3 cellular contexts compared by ENCODE assay signal in the genomic region with DNA sequence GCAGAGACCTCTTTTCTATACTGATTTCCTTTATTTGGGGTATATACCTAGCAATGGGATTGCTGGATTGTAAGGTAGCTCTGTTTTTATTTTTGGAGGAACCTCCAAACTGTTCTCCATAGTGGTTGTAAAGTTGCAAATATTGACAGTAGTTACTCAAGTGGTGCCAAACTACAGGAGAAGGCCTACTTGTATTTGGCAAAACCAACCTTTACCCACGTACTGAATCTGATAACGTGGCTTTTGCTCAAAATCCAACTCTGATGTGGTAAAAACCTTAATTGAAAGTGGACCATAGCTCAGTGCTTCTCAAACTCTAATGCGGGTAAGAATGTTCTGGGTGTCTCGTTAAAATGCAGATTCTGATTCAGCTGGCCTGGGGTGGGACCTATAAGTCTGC.
TF ChIP-seq lines count a peak whose summit lies in the region.

No MANE protein-coding gene starts in this region.

TF ChIP-seq in liver, 16 proteins besides CTCF, POLR2A, EP300 and RAD21 (continued from another document):
- TF ChIP-seq, protein P1, sequence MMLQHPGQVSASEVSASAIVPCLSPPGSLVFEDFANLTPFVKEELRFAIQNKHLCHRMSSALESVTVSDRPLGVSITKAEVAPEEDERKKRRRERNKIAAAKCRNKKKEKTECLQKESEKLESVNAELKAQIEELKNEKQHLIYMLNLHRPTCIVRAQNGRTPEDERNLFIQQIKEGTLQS (IDR thresholded peaks at IDR 0.05) = no peak
- no peak for TF ChIP-seq NR2F2 (IDR thresholded peaks at IDR 0.05)
- TF ChIP-seq HNF4A (conservative IDR thresholded peaks at IDR 0.05) = peak; percentile 55 to 57
- TF ChIP-seq, protein P2, sequence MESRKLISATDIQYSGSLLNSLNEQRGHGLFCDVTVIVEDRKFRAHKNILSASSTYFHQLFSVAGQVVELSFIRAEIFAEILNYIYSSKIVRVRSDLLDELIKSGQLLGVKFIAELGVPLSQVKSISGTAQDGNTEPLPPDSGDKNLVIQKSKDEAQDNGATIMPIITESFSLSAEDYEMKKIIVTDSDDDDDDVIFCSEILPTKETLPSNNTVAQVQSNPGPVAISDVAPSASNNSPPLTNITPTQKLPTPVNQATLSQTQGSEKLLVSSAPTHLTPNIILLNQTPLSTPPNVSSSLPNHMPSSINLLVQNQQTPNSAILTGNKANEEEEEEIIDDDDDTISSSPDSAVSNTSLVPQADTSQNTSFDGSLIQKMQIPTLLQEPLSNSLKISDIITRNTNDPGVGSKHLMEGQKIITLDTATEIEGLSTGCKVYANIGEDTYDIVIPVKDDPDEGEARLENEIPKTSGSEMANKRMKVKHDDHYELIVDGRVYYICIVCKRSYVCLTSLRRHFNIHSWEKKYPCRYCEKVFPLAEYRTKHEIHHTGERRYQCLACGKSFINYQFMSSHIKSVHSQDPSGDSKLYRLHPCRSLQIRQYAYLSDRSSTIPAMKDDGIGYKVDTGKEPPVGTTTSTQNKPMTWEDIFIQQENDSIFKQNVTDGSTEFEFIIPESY (IDR thresholded peaks at IDR 0.05) = no peak
- TF ChIP-seq TAF1 (conservative IDR thresholded peaks at IDR 0.05) = no peak
- TF ChIP-seq, protein P3, sequence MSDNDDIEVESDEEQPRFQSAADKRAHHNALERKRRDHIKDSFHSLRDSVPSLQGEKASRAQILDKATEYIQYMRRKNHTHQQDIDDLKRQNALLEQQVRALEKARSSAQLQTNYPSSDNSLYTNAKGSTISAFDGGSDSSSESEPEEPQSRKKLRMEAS (IDR thresholded peaks at IDR 0.05) = no peak
- TF ChIP-seq SP1 (IDR thresholded peaks at IDR 0.05) = peak; percentile 31
- no peak for TF ChIP-seq FOXA2 (IDR thresholded peaks at IDR 0.05)
- TF ChIP-seq YY1 (IDR thresholded peaks at IDR 0.05) = no peak
- TF ChIP-seq, protein P4, sequence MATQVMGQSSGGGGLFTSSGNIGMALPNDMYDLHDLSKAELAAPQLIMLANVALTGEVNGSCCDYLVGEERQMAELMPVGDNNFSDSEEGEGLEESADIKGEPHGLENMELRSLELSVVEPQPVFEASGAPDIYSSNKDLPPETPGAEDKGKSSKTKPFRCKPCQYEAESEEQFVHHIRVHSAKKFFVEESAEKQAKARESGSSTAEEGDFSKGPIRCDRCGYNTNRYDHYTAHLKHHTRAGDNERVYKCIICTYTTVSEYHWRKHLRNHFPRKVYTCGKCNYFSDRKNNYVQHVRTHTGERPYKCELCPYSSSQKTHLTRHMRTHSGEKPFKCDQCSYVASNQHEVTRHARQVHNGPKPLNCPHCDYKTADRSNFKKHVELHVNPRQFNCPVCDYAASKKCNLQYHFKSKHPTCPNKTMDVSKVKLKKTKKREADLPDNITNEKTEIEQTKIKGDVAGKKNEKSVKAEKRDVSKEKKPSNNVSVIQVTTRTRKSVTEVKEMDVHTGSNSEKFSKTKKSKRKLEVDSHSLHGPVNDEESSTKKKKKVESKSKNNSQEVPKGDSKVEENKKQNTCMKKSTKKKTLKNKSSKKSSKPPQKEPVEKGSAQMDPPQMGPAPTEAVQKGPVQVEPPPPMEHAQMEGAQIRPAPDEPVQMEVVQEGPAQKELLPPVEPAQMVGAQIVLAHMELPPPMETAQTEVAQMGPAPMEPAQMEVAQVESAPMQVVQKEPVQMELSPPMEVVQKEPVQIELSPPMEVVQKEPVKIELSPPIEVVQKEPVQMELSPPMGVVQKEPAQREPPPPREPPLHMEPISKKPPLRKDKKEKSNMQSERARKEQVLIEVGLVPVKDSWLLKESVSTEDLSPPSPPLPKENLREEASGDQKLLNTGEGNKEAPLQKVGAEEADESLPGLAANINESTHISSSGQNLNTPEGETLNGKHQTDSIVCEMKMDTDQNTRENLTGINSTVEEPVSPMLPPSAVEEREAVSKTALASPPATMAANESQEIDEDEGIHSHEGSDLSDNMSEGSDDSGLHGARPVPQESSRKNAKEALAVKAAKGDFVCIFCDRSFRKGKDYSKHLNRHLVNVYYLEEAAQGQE (IDR thresholded peaks at IDR 0.05) = no peak
- no peak for TF ChIP-seq HNF4G (IDR thresholded peaks at IDR 0.05)
- no peak for TF ChIP-seq GABPA (IDR thresholded peaks at IDR 0.05 in 1 of 2, conservative IDR thresholded peaks at IDR 0.05 in 1 of 2)

TF ChIP-seq in HepG2, 621 proteins besides CTCF, POLR2A, EP300 and RAD21 (continued from another document):
- TF ChIP-seq HCFC1 (IDR thresholded peaks at IDR 0.05; ENCODE audit: low read depth, low read length) = no peak
- TF ChIP-seq, protein P5, sequence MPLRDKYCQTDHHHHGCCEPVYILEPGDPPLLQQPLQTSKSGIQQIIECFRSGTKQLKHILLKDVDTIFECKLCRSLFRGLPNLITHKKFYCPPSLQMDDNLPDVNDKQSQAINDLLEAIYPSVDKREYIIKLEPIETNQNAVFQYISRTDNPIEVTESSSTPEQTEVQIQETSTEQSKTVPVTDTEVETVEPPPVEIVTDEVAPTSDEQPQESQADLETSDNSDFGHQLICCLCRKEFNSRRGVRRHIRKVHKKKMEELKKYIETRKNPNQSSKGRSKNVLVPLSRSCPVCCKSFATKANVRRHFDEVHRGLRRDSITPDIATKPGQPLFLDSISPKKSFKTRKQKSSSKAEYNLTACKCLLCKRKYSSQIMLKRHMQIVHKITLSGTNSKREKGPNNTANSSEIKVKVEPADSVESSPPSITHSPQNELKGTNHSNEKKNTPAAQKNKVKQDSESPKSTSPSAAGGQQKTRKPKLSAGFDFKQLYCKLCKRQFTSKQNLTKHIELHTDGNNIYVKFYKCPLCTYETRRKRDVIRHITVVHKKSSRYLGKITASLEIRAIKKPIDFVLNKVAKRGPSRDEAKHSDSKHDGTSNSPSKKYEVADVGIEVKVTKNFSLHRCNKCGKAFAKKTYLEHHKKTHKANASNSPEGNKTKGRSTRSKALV (CRISPR knock-in tag; IDR thresholded peaks at IDR 0.05) = no peak
- TF ChIP-seq, protein P6, sequence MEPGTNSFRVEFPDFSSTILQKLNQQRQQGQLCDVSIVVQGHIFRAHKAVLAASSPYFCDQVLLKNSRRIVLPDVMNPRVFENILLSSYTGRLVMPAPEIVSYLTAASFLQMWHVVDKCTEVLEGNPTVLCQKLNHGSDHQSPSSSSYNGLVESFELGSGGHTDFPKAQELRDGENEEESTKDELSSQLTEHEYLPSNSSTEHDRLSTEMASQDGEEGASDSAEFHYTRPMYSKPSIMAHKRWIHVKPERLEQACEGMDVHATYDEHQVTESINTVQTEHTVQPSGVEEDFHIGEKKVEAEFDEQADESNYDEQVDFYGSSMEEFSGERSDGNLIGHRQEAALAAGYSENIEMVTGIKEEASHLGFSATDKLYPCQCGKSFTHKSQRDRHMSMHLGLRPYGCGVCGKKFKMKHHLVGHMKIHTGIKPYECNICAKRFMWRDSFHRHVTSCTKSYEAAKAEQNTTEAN (CRISPR knock-in tag; conservative IDR thresholded peaks at IDR 0.05) = no peak
- TF ChIP-seq ZFP90 (CRISPR knock-in tag; IDR thresholded peaks at IDR 0.05; ENCODE audit: borderline replicate concordance) = no peak
- TF ChIP-seq, protein P7, sequence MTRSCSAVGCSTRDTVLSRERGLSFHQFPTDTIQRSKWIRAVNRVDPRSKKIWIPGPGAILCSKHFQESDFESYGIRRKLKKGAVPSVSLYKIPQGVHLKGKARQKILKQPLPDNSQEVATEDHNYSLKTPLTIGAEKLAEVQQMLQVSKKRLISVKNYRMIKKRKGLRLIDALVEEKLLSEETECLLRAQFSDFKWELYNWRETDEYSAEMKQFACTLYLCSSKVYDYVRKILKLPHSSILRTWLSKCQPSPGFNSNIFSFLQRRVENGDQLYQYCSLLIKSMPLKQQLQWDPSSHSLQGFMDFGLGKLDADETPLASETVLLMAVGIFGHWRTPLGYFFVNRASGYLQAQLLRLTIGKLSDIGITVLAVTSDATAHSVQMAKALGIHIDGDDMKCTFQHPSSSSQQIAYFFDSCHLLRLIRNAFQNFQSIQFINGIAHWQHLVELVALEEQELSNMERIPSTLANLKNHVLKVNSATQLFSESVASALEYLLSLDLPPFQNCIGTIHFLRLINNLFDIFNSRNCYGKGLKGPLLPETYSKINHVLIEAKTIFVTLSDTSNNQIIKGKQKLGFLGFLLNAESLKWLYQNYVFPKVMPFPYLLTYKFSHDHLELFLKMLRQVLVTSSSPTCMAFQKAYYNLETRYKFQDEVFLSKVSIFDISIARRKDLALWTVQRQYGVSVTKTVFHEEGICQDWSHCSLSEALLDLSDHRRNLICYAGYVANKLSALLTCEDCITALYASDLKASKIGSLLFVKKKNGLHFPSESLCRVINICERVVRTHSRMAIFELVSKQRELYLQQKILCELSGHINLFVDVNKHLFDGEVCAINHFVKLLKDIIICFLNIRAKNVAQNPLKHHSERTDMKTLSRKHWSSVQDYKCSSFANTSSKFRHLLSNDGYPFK (CRISPR knock-in tag; IDR thresholded peaks at IDR 0.05; ENCODE audit: borderline replicate concordance) = no peak
- TF ChIP-seq ZNF615 (CRISPR knock-in tag; IDR thresholded peaks at IDR 0.05; ENCODE audit: borderline replicate concordance) = no peak
TF ChIP-seq in HepG2: peak in this region for 0.

TF ChIP-seq in GM23338, 12 proteins besides CTCF, POLR2A, EP300 and RAD21 (continued from another document):
- TF ChIP-seq, protein P8, sequence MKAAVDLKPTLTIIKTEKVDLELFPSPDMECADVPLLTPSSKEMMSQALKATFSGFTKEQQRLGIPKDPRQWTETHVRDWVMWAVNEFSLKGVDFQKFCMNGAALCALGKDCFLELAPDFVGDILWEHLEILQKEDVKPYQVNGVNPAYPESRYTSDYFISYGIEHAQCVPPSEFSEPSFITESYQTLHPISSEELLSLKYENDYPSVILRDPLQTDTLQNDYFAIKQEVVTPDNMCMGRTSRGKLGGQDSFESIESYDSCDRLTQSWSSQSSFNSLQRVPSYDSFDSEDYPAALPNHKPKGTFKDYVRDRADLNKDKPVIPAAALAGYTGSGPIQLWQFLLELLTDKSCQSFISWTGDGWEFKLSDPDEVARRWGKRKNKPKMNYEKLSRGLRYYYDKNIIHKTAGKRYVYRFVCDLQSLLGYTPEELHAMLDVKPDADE (IDR thresholded peaks at IDR 0.05) = no peak
- TF ChIP-seq JUNB (IDR thresholded peaks at IDR 0.05; ENCODE audit: unreplicated experiment) (no peak), NANOG (IDR thresholded peaks at IDR 0.05; ENCODE audit: borderline replicate concordance) (no peak)
